8 cellular contexts compared by ENCODE assay signal in genomic region chr19:46478356-46478986, GRCh38. TPM values are rescaled to one million over a fixed set of nuclear protein-coding genes. Genes with fewer than 3 reads are reported as not detected.
DNase-seq lines count a peak whose midpoint lies in the region; ATAC-seq, FAIRE-seq and TF ChIP-seq lines count a peak whose summit lies in the region.
"Had no signal": no experiment of that assay in that cellular context is flagged by ENCODE, and none has a peak within 500 bp of the region (broad histone marks: within the 10 kb centered on the region; RNA-seq: fewer than 3 reads in every experiment).

No MANE protein-coding gene starts in this region.

- peak; percentile 22 for ATAC-seq in activated naive CD8-positive, alpha-beta T cell treated with anti-CD3 and anti-CD28 coated beads, Interleukin-2, amount 10 ng/mL, durations not matched to agents 7 days and 5 days (ENCODE audit: low read depth)
- ATAC-seq in memory B cell (ENCODE audit: low read depth) (peak; percentile 37), GM19328 (IDR thresholded peaks at IDR 0.05; ENCODE audit: unreplicated experiment) (no peak)

- H3K27me3 Mint-ChIP-seq in activated naive CD8-positive, alpha-beta T cell treated with anti-CD3 and anti-CD28 coated beads, Interleukin-2, amount 10 ng/mL, durations not matched to agents 7 days and 5 days = peaks cover 32% of the 10 kb centered on the region
- peaks cover 12% of the 10 kb centered on the region for H3K27me3 Mint-ChIP-seq in memory B cell

- no peak for FAIRE-seq in GM12892 (lab: Jason Lieb, UNC)

- TF ChIP-seq POLR2A in NB4 (IDR thresholded peaks at IDR 0.05; ENCODE audit: extremely low read depth, insufficient read length) (no peak), GM12892 (IDR thresholded peaks at IDR 0.05; ENCODE audit: low read depth, low read length) (no peak)

- peaks cover 3% of the 10 kb centered on the region for H3K4me1 Mint-ChIP-seq in activated naive CD8-positive, alpha-beta T cell treated with anti-CD3 and anti-CD28 coated beads, Interleukin-2, amount 10 ng/mL, durations not matched to agents 7 days and 5 days
- no peaks in the 10 kb centered on the region for H3K4me1 Mint-ChIP-seq in memory B cell

- no peak overlapping the region for H3K4me3 ChIP-seq in NB4 (ENCODE audit: low read depth, low read length)

- DNase-seq in ELR (ENCODE audit: low read depth) (peak; percentile 27), NB4 (ENCODE audit: low read depth) (peak; percentile 49), memory B cell (ENCODE audit: low spot score in 2 of 2) (no peak), GM12892 (ENCODE audit: insufficient read length) (no peak)
- DNase-seq in activated naive CD8-positive, alpha-beta T cell treated with anti-CD3 and anti-CD28 coated beads, Interleukin-2, amount 10 ng/mL, durations not matched to agents 7 days and 5 days = no peak
- no peak for DNase-seq in stimulated activated CD4-positive, alpha-beta T cell treated with anti-CD3 and anti-CD28 coated beads, Interleukin-1b, Interleukin-23, amount 100 ng/mL, for 48 hours
- DNase-seq: activated CD4-positive, alpha-beta T cell treated with anti-CD3 and anti-CD28 coated beads for 4 hours had no signal

- no peaks in the 10 kb centered on the region for H3K36me3 Mint-ChIP-seq in activated naive CD8-positive, alpha-beta T cell treated with anti-CD3 and anti-CD28 coated beads, Interleukin-2, amount 10 ng/mL, durations not matched to agents 7 days and 5 days
- H3K36me3 Mint-ChIP-seq in memory B cell = no peaks in the 10 kb centered on the region

- no peak overlapping the region for H3K4me3 Mint-ChIP-seq in activated naive CD8-positive, alpha-beta T cell treated with anti-CD3 and anti-CD28 coated beads, Interleukin-2, amount 10 ng/mL, durations not matched to agents 7 days and 5 days
- no peak overlapping the region for H3K4me3 Mint-ChIP-seq in memory B cell

- TF ChIP-seq CTCF in NB4 (IDR thresholded peaks at IDR 0.05; ENCODE audit: low read depth, low read length) = no peak

- POLR2A ChIA-PET in activated naive CD8-positive, alpha-beta T cell treated with anti-CD3 and anti-CD28 coated beads, Interleukin-2, amount 10 ng/mL, durations not matched to agents 7 days and 5 days (lab: Charles Lee) = interaction anchor here (1.0 kb wide), 1 partner anchor 198 kb away, joined by 3 read pairs; no protein-coding TSS in a partner anchor

- H3K9me3 Mint-ChIP-seq in activated naive CD8-positive, alpha-beta T cell treated with anti-CD3 and anti-CD28 coated beads, Interleukin-2, amount 10 ng/mL, durations not matched to agents 7 days and 5 days = no peaks in the 10 kb centered on the region
- H3K9me3 Mint-ChIP-seq in memory B cell = no peaks in the 10 kb centered on the region

- H3K27ac Mint-ChIP-seq in activated naive CD8-positive, alpha-beta T cell treated with anti-CD3 and anti-CD28 coated beads, Interleukin-2, amount 10 ng/mL, durations not matched to agents 7 days and 5 days = peak overlapping the region; percentile 45
- no peak overlapping the region for H3K27ac Mint-ChIP-seq in memory B cell

RNA-seq across cellular contexts. Expression of gene PNMA8A, which starts 7.1 kb away (rescaled TPM):
- total RNA-seq in activated naive CD8-positive, alpha-beta T cell treated with anti-CD3 and anti-CD28 coated beads, Interleukin-2, amount 10 ng/mL, durations not matched to agents 7 days and 5 days = 1 to 10 TPM; 1.7 to 1.8 TPM
- polyA plus RNA-seq in GM12892 (2012; ENCODE audit: missing spikeins) = 2.6 TPM

RNA-seq across cellular contexts. Expression of gene PNMA8B, which starts 17.2 kb away (rescaled TPM):
- under 1 TPM; 0.22 to 0.23 TPM for total RNA-seq in activated naive CD8-positive, alpha-beta T cell treated with anti-CD3 and anti-CD28 coated beads, Interleukin-2, amount 10 ng/mL, durations not matched to agents 7 days and 5 days
- polyA plus RNA-seq in GM12892 (2012; ENCODE audit: missing spikeins) = not detected

RNA-seq across cellular contexts. Expression of gene PNMA8C, which starts 49.7 kb away (rescaled TPM):
- total RNA-seq in activated naive CD8-positive, alpha-beta T cell treated with anti-CD3 and anti-CD28 coated beads, Interleukin-2, amount 10 ng/mL, durations not matched to agents 7 days and 5 days = under 1 TPM in 1 of 2 experiments, not detected in 1; 0.11 TPM
- not detected for polyA plus RNA-seq in GM12892 (2012; ENCODE audit: missing spikeins)

Comparison
In these comparisons a context has a peak if more than half of its experiments do, and no peak if none do; other contexts are left out.
1. DNase-seq: peak in ELR (single experiment) and NB4 (single experiment); none in activated naive CD8-positive, alpha-beta T cell treated with anti-CD3 and anti-CD28 coated beads, Interleukin-2, amount 10 ng/mL, durations not matched to agents 7 days and 5 days (single experiment), memory B cell (0 of 2), GM12892 (single experiment) and stimulated activated CD4-positive, alpha-beta T cell treated with anti-CD3 and anti-CD28 coated beads, Interleukin-1b, Interleukin-23, amount 100 ng/mL, for 48 hours (single experiment).